ENCODE assay signal across 8 cellular contexts in the genomic region with DNA sequence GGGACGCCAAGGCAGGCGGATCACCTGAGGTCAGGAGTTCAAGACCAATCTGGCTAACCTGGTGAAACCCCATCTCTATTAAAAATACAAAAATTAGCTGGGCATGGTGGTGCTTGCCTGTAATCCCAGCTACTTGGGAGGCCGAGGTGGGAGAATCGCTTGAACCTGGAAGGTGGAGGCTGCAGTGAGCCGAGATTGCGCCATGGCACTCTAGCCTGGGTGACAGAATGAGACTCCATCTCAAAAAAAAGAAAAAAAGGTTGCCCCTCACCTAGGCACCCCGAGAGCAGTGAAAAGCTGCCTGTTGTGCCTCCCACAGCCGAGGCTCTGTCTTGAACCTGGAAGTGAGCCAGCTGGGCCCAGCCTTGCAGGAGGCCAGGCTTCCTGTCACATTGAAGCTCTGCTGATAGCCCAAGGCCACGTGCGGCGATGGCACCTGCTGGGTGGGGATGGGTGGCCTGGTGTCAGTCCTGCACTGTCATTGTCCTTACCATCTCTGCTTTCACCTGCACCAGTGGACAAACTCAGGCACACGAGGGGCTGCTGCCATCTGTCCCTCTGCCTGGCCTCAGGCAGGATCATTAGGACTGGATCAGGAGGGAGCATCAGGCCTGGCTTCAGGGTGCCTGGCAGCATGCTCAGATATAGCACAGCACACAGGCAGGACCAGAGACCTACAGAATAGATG. TPM values are rescaled to one million over a fixed set of nuclear protein-coding genes. Genes with fewer than 3 reads are reported as not detected.
DNase-seq lines count a peak whose midpoint lies in the region; ATAC-seq and TF ChIP-seq lines count a peak whose summit lies in the region.

No MANE protein-coding gene starts in this region.

- no peak overlapping the region for H3K4me3 ChIP-seq in thoracic aorta

- no peaks in the 10 kb centered on the region for H3K9me3 ChIP-seq in thoracic aorta

- no peak for TF ChIP-seq CTCF in thoracic aorta (IDR thresholded peaks at IDR 0.05)

- H3K4me1 ChIP-seq in thoracic aorta (ENCODE audit: control insufficient read depth in 1 of 2, low read depth in 2 of 2), result peaks cover 39 to 56% of the 10 kb centered on the region in 2 donors

- no peaks in the 10 kb centered on the region for H3K36me3 ChIP-seq in thoracic aorta

- peak overlapping the region; percentile 43 to 58 for H3K27ac ChIP-seq in thoracic aorta

- no peaks in the 10 kb centered on the region for H3K27me3 ChIP-seq in thoracic aorta (replicated peaks; ENCODE audit: insufficient read depth)

- ATAC-seq in left ventricle myocardium superior, result peak; percentile 15
- ATAC-seq in thoracic aorta (ENCODE audit: insufficient number of reproducible peaks, low FRiP score, low read depth), result no peak
- no peak for ATAC-seq in HG02623 (IDR thresholded peaks at IDR 0.05; ENCODE audit: unreplicated experiment)
- no peak for ATAC-seq in GM21737 (IDR thresholded peaks at IDR 0.05; ENCODE audit: unreplicated experiment)
- ATAC-seq in GM19328 (IDR thresholded peaks at IDR 0.05; ENCODE audit: unreplicated experiment), result no peak

- DNase-seq in activated CD8-positive, alpha-beta memory T cell treated with anti-CD3 and anti-CD28 coated beads for 24 hours, result peak; percentile 78
- DNase-seq in activated CD8-positive, alpha-beta memory T cell treated with anti-CD3 and anti-CD28 coated beads, Interleukin-2, amount 50 U/mL, for 4 hours, result no peak
- peak; percentile 70 for DNase-seq in activated CD4-positive, alpha-beta T cell treated with anti-CD3 and anti-CD28 coated beads for 48 hours
- DNase-seq in left ventricle myocardium superior (peak; percentile 82), thoracic aorta (ENCODE audit: low spot score) (no peak)

- intact Hi-C loops in left ventricle myocardium superior (cut with micrococcal nuclease), result no loop called here

RNA-seq across cellular contexts. Expression of gene DNAJB12, which starts 37.8 kb away (rescaled TPM):
- total RNA-seq in left ventricle myocardium superior (25.9 TPM), thoracic aorta (10 to 100 TPM; 33.3 to 39.5 TPM)

RNA-seq across cellular contexts. Expression of gene DDIT4, which starts 43.2 kb away (rescaled TPM):
- total RNA-seq in left ventricle myocardium superior (64.2 TPM), thoracic aorta (100 to 1,000 TPM; 163 to 374 TPM)

Comparison
In these comparisons a context has a peak if more than half of its experiments do, and no peak if none do; other contexts are left out.
1. DNase-seq: peak in activated CD8-positive, alpha-beta memory T cell treated with anti-CD3 and anti-CD28 coated beads for 24 hours (single experiment), activated CD4-positive, alpha-beta T cell treated with anti-CD3 and anti-CD28 coated beads for 48 hours (single experiment) and left ventricle myocardium superior (single experiment); none in activated CD8-positive, alpha-beta memory T cell treated with anti-CD3 and anti-CD28 coated beads, Interleukin-2, amount 50 U/mL, for 4 hours (single experiment) and thoracic aorta (single experiment).